In the genomic region with DNA sequence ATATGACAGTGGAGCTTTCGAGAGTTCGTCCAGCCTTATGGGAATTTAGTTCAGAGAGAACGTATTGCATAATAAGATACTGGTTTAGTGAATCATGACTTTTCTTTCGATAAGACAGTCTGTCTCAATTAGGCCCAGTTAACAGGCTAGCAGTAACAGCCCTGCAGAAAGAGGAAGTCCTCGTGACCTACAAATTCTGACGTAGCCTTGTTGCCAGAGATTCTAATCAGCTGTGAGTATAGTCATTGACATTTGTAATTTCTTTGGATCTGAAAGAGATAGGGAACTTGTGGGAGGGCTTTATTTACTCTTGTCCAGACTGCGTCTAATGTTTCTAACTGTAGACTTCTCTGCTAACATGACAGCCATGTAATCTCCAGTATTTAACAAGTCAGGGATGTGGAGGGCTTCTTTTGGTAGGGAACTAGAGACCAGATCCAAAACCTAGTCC, we compare ENCODE assay signal across 8 cellular contexts. TPM values are rescaled to one million over a fixed set of nuclear protein-coding genes. Genes with fewer than 3 reads are reported as not detected.
A peak's percentile ranks its signal among the peaks of the same experiment; 100 is the strongest.
DNase-seq lines count a peak whose midpoint lies in the region; ATAC-seq, FAIRE-seq and TF ChIP-seq lines count a peak whose summit lies in the region.

No MANE protein-coding gene starts in this region.

- H3K27me3 ChIP-seq in right atrium auricular region = no peaks in the 10 kb centered on the region

- H3K27ac ChIP-seq in right atrium auricular region = no peak overlapping the region

- H3K4me3 ChIP-seq in right atrium auricular region = no peak overlapping the region

- DNase-seq in Right ventricle myocardium superior (no peak), right atrium auricular region (ENCODE audit: low spot score) (no peak), NOMO-1 treated with dmso at 0.1 percent for 144 hours (lab: John Stamatoyannopoulos, UW; ENCODE audit: unreplicated experiment) (peak; percentile 90), fibroblast of gingiva (ENCODE audit: low read depth) (peak; percentile 41), renal cortical epithelial cell (ENCODE audit: low read depth) (peak; percentile 61), urothelium cell line (ENCODE audit: low spot score) (no peak)
- DNase-seq in activated T-cell treated with anti-CD3 and anti-CD28 coated beads, Interleukin-2, amount 50 U/mL, for 48 hours = no peak

- peaks cover 0 to 15% of the 10 kb centered on the region in 2 donors for H3K4me1 ChIP-seq in right atrium auricular region

- FAIRE-seq in urothelium cell line (lab: Jason Lieb, UNC) = no peak

- no peaks in the 10 kb centered on the region for H3K36me3 ChIP-seq in right atrium auricular region

- ATAC-seq in Right ventricle myocardium superior (ENCODE audit: poor library complexity) (peak; percentile 45), HG03045 (IDR thresholded peaks at IDR 0.05; ENCODE audit: unreplicated experiment) (no peak)

- intact Hi-C loops in Right ventricle myocardium superior (cut with DNase I) = no loop called here

- no peak for TF ChIP-seq CTCF in right atrium auricular region (IDR thresholded peaks at IDR 0.05)

- H3K9me3 ChIP-seq in right atrium auricular region = no peaks in the 10 kb centered on the region

RNA-seq across cellular contexts. Expression of a gene that starts 15.8 kb away (rescaled TPM):
- total RNA-seq in Right ventricle myocardium superior = 164 TPM
- 100 to 1,000 TPM in 1 of 2 donors, 10 to 100 TPM in 1; 75.6 to 139 TPM for total RNA-seq in right atrium auricular region
- not detected in 2 replicates for total RNA-seq in renal cortical epithelial cell

RNA-seq across cellular contexts. Expression of a gene that starts 54.4 kb away (rescaled TPM):
- not detected for total RNA-seq in Right ventricle myocardium superior
- not detected for total RNA-seq in right atrium auricular region
- total RNA-seq in renal cortical epithelial cell = 0.10 and 1.2 TPM in 2 replicates

RNA-seq across cellular contexts. Expression of a gene that starts 57.9 kb away (rescaled TPM):
- 18.2 TPM for total RNA-seq in Right ventricle myocardium superior
- total RNA-seq in right atrium auricular region = 10 to 100 TPM; 13.7 to 14.9 TPM
- total RNA-seq in renal cortical epithelial cell = 48.6 and 80.7 TPM in 2 replicates

Comparison
In these comparisons a context has a peak if more than half of its experiments do, and no peak if none do; other contexts are left out.
1. DNase-seq: peak in NOMO-1 treated with dmso at 0.1 percent for 144 hours (single experiment), fibroblast of gingiva (single experiment) and renal cortical epithelial cell (single experiment); none in Right ventricle myocardium superior (single experiment), right atrium auricular region (single experiment), activated T-cell treated with anti-CD3 and anti-CD28 coated beads, Interleukin-2, amount 50 U/mL, for 48 hours (0 of 2) and urothelium cell line (single experiment).
2. RNA of a gene that starts 15.8 kb away (total RNA-seq): 164 TPM in Right ventricle myocardium superior (single experiment) and 75.6 to 139 TPM in right atrium auricular region; not detected in renal cortical epithelial cell; every median in the first group is over 10 times any median in the second.